26 cellular contexts compared by ENCODE assay signal in the genomic region with DNA sequence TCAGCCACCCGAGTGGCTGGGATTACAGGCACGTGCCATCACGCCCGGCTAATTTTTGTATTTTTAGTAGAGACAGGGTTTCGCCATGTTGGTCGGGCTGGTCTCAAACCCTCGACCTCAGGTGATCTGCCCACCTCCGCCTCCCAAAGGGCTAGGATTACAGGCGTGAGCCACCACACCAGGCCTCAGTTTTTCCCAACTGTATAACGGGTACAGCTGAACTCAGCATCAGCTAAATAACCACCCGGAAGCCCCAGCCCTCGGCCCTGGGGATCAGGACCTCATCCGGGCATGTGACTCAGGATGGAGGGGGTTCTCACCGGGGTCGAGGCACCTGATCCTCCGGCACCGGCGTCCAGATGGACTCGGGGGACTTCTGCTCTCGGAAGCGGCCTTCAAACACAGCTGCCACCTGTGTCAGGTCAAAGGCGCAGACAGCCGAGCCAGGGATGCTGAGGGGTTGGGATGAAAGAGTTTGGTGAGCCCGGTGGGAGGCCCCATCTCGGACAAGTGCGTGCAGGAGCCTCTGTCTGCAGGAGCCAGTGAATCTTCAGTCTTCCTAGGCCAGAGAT. TPM values are rescaled to one million over a fixed set of nuclear protein-coding genes. Genes with fewer than 3 reads are reported as not detected.
"Had no signal": no experiment of that assay in that cellular context is flagged by ENCODE, and none has a peak within 500 bp of the region (broad histone marks: within the 10 kb centered on the region; RNA-seq: fewer than 3 reads in every experiment).

No MANE protein-coding gene starts in this region.

- DNase-seq: dermis blood vessel endothelial cell; dorsolateral prefrontal cortex; effector CD4-positive, alpha-beta T cell; effector memory CD4-positive, alpha-beta T cell; erythroblast; esophagus squamous epithelium; foreskin fibroblast; foreskin melanocyte; gastrocnemius medialis; glutamatergic neuron; head of caudate nucleus; heart right ventricle; hippocampal formation; left cardiac atrium; left lung; left ventricle myocardium superior; lower lobe of right lung; mesenchymal stem cell; mucosa of descending colon; naive B cell; naive thymus-derived CD8-positive, alpha-beta T cell had no signal

- H3K36me3 Mint-ChIP-seq: naive B cell; naive thymus-derived CD8-positive, alpha-beta T cell had no signal

- H3K4me1 Mint-ChIP-seq: mesothelial cell of epicardium had no signal

- H3K27ac Mint-ChIP-seq: mesothelial cell of epicardium; naive thymus-derived CD8-positive, alpha-beta T cell had no signal

- ATAC-seq: esophagus mucosa; gastrocnemius medialis; heart right ventricle; left cardiac atrium; left lung; left ventricle myocardium superior; lower lobe of right lung; mucosa of descending colon; naive thymus-derived CD8-positive, alpha-beta T cell had no signal

- H3K4me3 Mint-ChIP-seq: mesothelial cell of epicardium; naive B cell; naive thymus-derived CD8-positive, alpha-beta T cell had no signal

RNA-seq across cellular contexts. Expression of a gene that starts 10.7 kb away (rescaled TPM):
- total RNA-seq: naive thymus-derived CD8-positive, alpha-beta T cell had no signal

RNA-seq across cellular contexts. Expression of a gene that starts 15.5 kb away (rescaled TPM):
- total RNA-seq: kidney epithelial cell, myocyte had no signal

RNA-seq across cellular contexts. Expression of a gene that starts 32.3 kb away (rescaled TPM):
- total RNA-seq: endothelial cell of umbilical vein had no signal
